In genomic region chr12:121637231-121637914, GRCh38 we compare ENCODE assay signal across 10 cellular contexts. TPM values are rescaled to one million over a fixed set of nuclear protein-coding genes. Genes with fewer than 3 reads are reported as not detected.
DNase-seq lines count a peak whose midpoint lies in the region; ATAC-seq, FAIRE-seq and TF ChIP-seq lines count a peak whose summit lies in the region.
"Had no signal": no experiment of that assay in that cellular context is flagged by ENCODE, and none has a peak within 500 bp of the region (broad histone marks: within the 10 kb centered on the region; RNA-seq: fewer than 3 reads in every experiment).

No MANE protein-coding gene starts in this region.

- peak overlapping the region; percentile 63 for H3K4me3 Mint-ChIP-seq in activated CD4-positive, alpha-beta T cell treated with anti-CD3 and anti-CD28 coated beads for 36 hours

- DNase-seq in Right ventricle myocardium inferior (ENCODE audit: missing footprints) (peak; percentile 73), right atrium auricular region (ENCODE audit: low spot score) (no peak), keratinocyte (ENCODE audit: low read depth, low spot score) (no peak), upper lobe of right lung (peak; percentile 75), DMS53 treated with DMSO at 0.1 percent for 48 hours (lab: John Stamatoyannopoulos, UW; ENCODE audit: unreplicated experiment) (no peak)
- DNase-seq in activated CD4-positive, alpha-beta T cell treated with anti-CD3 and anti-CD28 coated beads for 36 hours, result peak; percentile 77

- H3K9me3 ChIP-seq in right atrium auricular region (no peaks in the 10 kb centered on the region), keratinocyte (ENCODE audit: control insufficient read depth, low read depth, low read length) (no peaks in the 10 kb centered on the region), upper lobe of right lung (no peaks in the 10 kb centered on the region)
- H3K9me3 ChIP-seq: heart right ventricle had no signal

- peaks cover 2% of the 10 kb centered on the region for H4K20me1 ChIP-seq in keratinocyte (ENCODE audit: control insufficient read depth, extremely low read depth, insufficient read depth, low read length)

- H3K4me2 ChIP-seq in keratinocyte (ENCODE audit: control insufficient read depth, extremely low read depth, insufficient read depth, low read depth, low read length), result no peak overlapping the region

- no peaks in the 10 kb centered on the region for H3K27me3 Mint-ChIP-seq in activated CD4-positive, alpha-beta T cell treated with anti-CD3 and anti-CD28 coated beads for 36 hours

- H3K4me1 ChIP-seq in right atrium auricular region, result peaks cover 0 to 7% of the 10 kb centered on the region in 2 donors
- H3K4me1 ChIP-seq in keratinocyte (ENCODE audit: control insufficient read depth, extremely low read depth, insufficient read depth, low read length), result peaks cover 25% of the 10 kb centered on the region
- peaks cover 23% of the 10 kb centered on the region for H3K4me1 ChIP-seq in upper lobe of right lung

- H3K9ac ChIP-seq in keratinocyte (ENCODE audit: control insufficient read depth, extremely low read depth, insufficient read depth, low read length), result no peak overlapping the region

- H3K9me1 ChIP-seq in keratinocyte (ENCODE audit: control insufficient read depth, extremely low read depth, insufficient read depth, low read length), result no peaks in the 10 kb centered on the region

- TF ChIP-seq CTCF in right atrium auricular region (IDR thresholded peaks at IDR 0.05), result no peak
- no peak for TF ChIP-seq CTCF in keratinocyte (optimal IDR thresholded peaks at IDR 0.05 in 1 of 3, IDR thresholded peaks at IDR 0.05 in 1 of 3, conservative IDR thresholded peaks at IDR 0.05 in 1 of 3; ENCODE audit: extremely low read depth in 1 of 3, insufficient read depth in 2 of 3, low read length in 3 of 3)
- no peak for TF ChIP-seq CTCF in upper lobe of right lung (IDR thresholded peaks at IDR 0.05)

- H3K4me1 Mint-ChIP-seq in activated CD4-positive, alpha-beta T cell treated with anti-CD3 and anti-CD28 coated beads for 36 hours, result peaks cover 53% of the 10 kb centered on the region

- H3K27ac Mint-ChIP-seq in activated CD4-positive, alpha-beta T cell treated with anti-CD3 and anti-CD28 coated beads for 36 hours, result peak overlapping the region; percentile 91

- H3K27me3 ChIP-seq in right atrium auricular region (no peaks in the 10 kb centered on the region), keratinocyte (ENCODE audit: control insufficient read depth, extremely low read depth, insufficient read depth, low read length) (no peaks in the 10 kb centered on the region), upper lobe of right lung (no peaks in the 10 kb centered on the region)
- H3K27me3 ChIP-seq: heart right ventricle had no signal

- no peaks in the 10 kb centered on the region for H3K9me3 Mint-ChIP-seq in activated CD4-positive, alpha-beta T cell treated with anti-CD3 and anti-CD28 coated beads for 36 hours (ENCODE audit: low read depth)

- H3K36me3 ChIP-seq in right atrium auricular region (no peaks in the 10 kb centered on the region), keratinocyte (ENCODE audit: control insufficient read depth in 2 of 2, extremely low read depth in 1 of 2, insufficient read depth in 2 of 2, low read length in 2 of 2) (peaks cover 5 to 9% of the 10 kb centered on the region in 2 experiments), upper lobe of right lung (peaks cover 12% of the 10 kb centered on the region)

- CTCF ChIA-PET in activated CD4-positive, alpha-beta T cell treated with anti-CD3 and anti-CD28 coated beads for 36 hours (lab: Charles Lee), result interaction anchor here (0.9 to 3.4 kb wide), 6 partner anchors 9 to 194 kb away, joined by 3 to 15 read pairs (median 9); partner anchors contain the start of gene MORN3

- FAIRE-seq in keratinocyte (lab: Jason Lieb, UNC), result no peak

- H3K79me2 ChIP-seq in keratinocyte (ENCODE audit: control insufficient read depth, insufficient read depth, low read length), result peaks cover 45% of the 10 kb centered on the region

- intact Hi-C loops in Right ventricle myocardium inferior (cut with DNase I) (no loop called here), upper lobe of right lung (cut with DNase I) (no loop called here)
- intact Hi-C loops in activated CD4-positive, alpha-beta T cell treated with anti-CD3 and anti-CD28 coated beads for 36 hours (cut with DNase I, micrococcal nuclease), result no loop called here

- POLR2A ChIA-PET in activated CD4-positive, alpha-beta T cell treated with anti-CD3 and anti-CD28 coated beads for 36 hours (lab: Charles Lee), result interaction anchor here (0.6 to 1.3 kb wide), 3 partner anchors 8 to 32 kb away, joined by 3 to 5 read pairs (median 3); partner anchors contain the start of gene MORN3

- peak overlapping the region; percentile 12 for H2AFZ ChIP-seq in keratinocyte (ENCODE audit: control insufficient read depth, low read length)

- H3K4me3 ChIP-seq in right atrium auricular region, result no peak overlapping the region
- H3K4me3 ChIP-seq in keratinocyte (ENCODE audit: control insufficient read depth in 2 of 3, extremely low read depth in 1 of 3, insufficient read depth in 2 of 3, low read depth in 1 of 3, low read length in 3 of 3), result no peak overlapping the region
- H3K4me3 ChIP-seq in upper lobe of right lung, result no peak overlapping the region

- H3K36me3 Mint-ChIP-seq in activated CD4-positive, alpha-beta T cell treated with anti-CD3 and anti-CD28 coated beads for 36 hours (ENCODE audit: low read depth), result peaks cover 36% of the 10 kb centered on the region

- ATAC-seq in Right ventricle myocardium inferior (no peak), upper lobe of right lung (peak; percentile 76), GM19467 (IDR thresholded peaks at IDR 0.05; ENCODE audit: unreplicated experiment) (no peak), HG03342 (IDR thresholded peaks at IDR 0.05; ENCODE audit: unreplicated experiment) (no peak)
- peak; percentile 86 for ATAC-seq in activated CD4-positive, alpha-beta T cell treated with anti-CD3 and anti-CD28 coated beads for 36 hours

- H3K27ac ChIP-seq in right atrium auricular region, result no peak overlapping the region
- no peak overlapping the region for H3K27ac ChIP-seq in keratinocyte (ENCODE audit: control insufficient read depth, insufficient read depth, low read length)
- peak overlapping the region; percentile 70 for H3K27ac ChIP-seq in upper lobe of right lung

- dilution Hi-C loops in keratinocyte (cut with MboI; ENCODE audit: extremely low pct_ligation_motif_present, low sequenced_read_pairs), result no loop called here

RNA-seq across cellular contexts. Expression of gene ORAI1, which starts 11.0 kb away (rescaled TPM):
- 11.5 TPM for total RNA-seq in Right ventricle myocardium inferior
- 1 to 10 TPM; 6.8 to 8.3 TPM for total RNA-seq in right atrium auricular region
- 10 to 100 TPM; 29.4 to 35.9 TPM for total RNA-seq in activated CD4-positive, alpha-beta T cell treated with anti-CD3 and anti-CD28 coated beads for 36 hours
- 17.1 to 29.4 TPM (median 26.4 TPM) in 3 replicates for polyA plus RNA-seq in keratinocyte
- 2.9 TPM for polyA plus RNA-seq in keratinocyte (2011; ENCODE audit: low read depth)
- 31.1 and 63.8 TPM in 2 replicates for polyA plus RNA-seq in keratinocyte (2011; cell fraction: cytosol; rRNA removed)
- 14.4 and 25.0 TPM in 2 replicates for polyA plus RNA-seq in keratinocyte (2011; cell fraction: nucleus; rRNA removed)
- polyA plus RNA-seq in keratinocyte (2012; ENCODE audit: low replicate concordance), result 18.7 and 40.0 TPM in 2 replicates
- 24.1 to 41.4 TPM (median 25.1 TPM) in 3 replicates for polyA minus RNA-seq in keratinocyte
- 87.5 TPM for polyA minus RNA-seq in keratinocyte (2011; cell fraction: cytosol; rRNA and poly(A)+ RNA removed)
- polyA minus RNA-seq in keratinocyte (2011; cell fraction: nucleus; rRNA and poly(A)+ RNA removed), result 12.6 and 17.3 TPM in 2 replicates
- total RNA-seq in upper lobe of right lung, result 32.4 TPM

RNA-seq across cellular contexts. Expression of gene MORN3, which starts 32.1 kb away (rescaled TPM):
- total RNA-seq in Right ventricle myocardium inferior, result 0.11 TPM
- total RNA-seq in right atrium auricular region, result under 1 TPM in 1 of 2 donors, not detected in 1; 0.35 TPM
- total RNA-seq in activated CD4-positive, alpha-beta T cell treated with anti-CD3 and anti-CD28 coated beads for 36 hours, result 1 to 10 TPM; 2.0 to 2.6 TPM
- 0.30 to 0.59 TPM (median 0.57 TPM) in 3 replicates for polyA plus RNA-seq in keratinocyte
- polyA plus RNA-seq in keratinocyte (2011; ENCODE audit: low read depth), result 0.27 TPM
- 0.32 and 0.55 TPM in 2 replicates for polyA plus RNA-seq in keratinocyte (2011; cell fraction: cytosol; rRNA removed)
- polyA plus RNA-seq in keratinocyte (2011; cell fraction: nucleus; rRNA removed), result 0.45 TPM in 2 replicates
- 0.80 and 0.89 TPM in 2 replicates for polyA plus RNA-seq in keratinocyte (2012; ENCODE audit: low replicate concordance)
- polyA minus RNA-seq in keratinocyte, result 0.16 TPM in 1 of 3 replicates, not detected in the others
- not detected for polyA minus RNA-seq in keratinocyte (2011; cell fraction: cytosol; rRNA and poly(A)+ RNA removed)
- polyA minus RNA-seq in keratinocyte (2011; cell fraction: nucleus; rRNA and poly(A)+ RNA removed), result not detected in 2 replicates
- 0.67 TPM for total RNA-seq in upper lobe of right lung
- total RNA-seq: SK-MEL-5 had no signal

RNA-seq across cellular contexts. Expression of gene KDM2B, which starts 56.5 kb away (rescaled TPM):
- 13.1 TPM for total RNA-seq in Right ventricle myocardium inferior
- 10 to 100 TPM in 1 of 2 donors, 1 to 10 TPM in 1; 9.5 to 10.8 TPM for total RNA-seq in right atrium auricular region
- 10 to 100 TPM; 39.2 to 48.7 TPM for total RNA-seq in activated CD4-positive, alpha-beta T cell treated with anti-CD3 and anti-CD28 coated beads for 36 hours
- polyA plus RNA-seq in keratinocyte, result 10.0 to 13.9 TPM (median 10.3 TPM) in 3 replicates
- polyA plus RNA-seq in keratinocyte (2011; ENCODE audit: low read depth), result 9.4 TPM
- polyA plus RNA-seq in keratinocyte (2011; cell fraction: cytosol; rRNA removed), result 7.9 and 9.5 TPM in 2 replicates
- 21.3 and 27.0 TPM in 2 replicates for polyA plus RNA-seq in keratinocyte (2011; cell fraction: nucleus; rRNA removed)
- polyA plus RNA-seq in keratinocyte (2012; ENCODE audit: low replicate concordance), result 14.1 and 15.5 TPM in 2 replicates
- 26.6 to 81.5 TPM (median 27.8 TPM) in 3 replicates for polyA minus RNA-seq in keratinocyte
- polyA minus RNA-seq in keratinocyte (2011; cell fraction: cytosol; rRNA and poly(A)+ RNA removed), result 13.4 TPM
- polyA minus RNA-seq in keratinocyte (2011; cell fraction: nucleus; rRNA and poly(A)+ RNA removed), result 10.6 and 24.5 TPM in 2 replicates
- total RNA-seq in upper lobe of right lung, result 35.4 TPM

Comparison
In these comparisons a context has a peak if more than half of its experiments do, and no peak if none do; other contexts are left out.
1. DNase-seq: peak in Right ventricle myocardium inferior (single experiment), activated CD4-positive, alpha-beta T cell treated with anti-CD3 and anti-CD28 coated beads for 36 hours (single experiment) and upper lobe of right lung (single experiment); none in right atrium auricular region (single experiment), keratinocyte (single experiment) and DMS53 treated with DMSO at 0.1 percent for 48 hours (single experiment).
2. ATAC-seq: peak in activated CD4-positive, alpha-beta T cell treated with anti-CD3 and anti-CD28 coated beads for 36 hours (single experiment) and upper lobe of right lung (single experiment); none in Right ventricle myocardium inferior (single experiment), GM19467 (single experiment) and HG03342 (single experiment).